In genomic region chr5:126422994-126423788, GRCh38 we compare ENCODE assay signal across 8 cellular contexts. TPM values are rescaled to one million over a fixed set of nuclear protein-coding genes. Genes with fewer than 3 reads are reported as not detected.
DNase-seq lines count a peak whose midpoint lies in the region; ATAC-seq and TF ChIP-seq lines count a peak whose summit lies in the region.

A gene with protein sequence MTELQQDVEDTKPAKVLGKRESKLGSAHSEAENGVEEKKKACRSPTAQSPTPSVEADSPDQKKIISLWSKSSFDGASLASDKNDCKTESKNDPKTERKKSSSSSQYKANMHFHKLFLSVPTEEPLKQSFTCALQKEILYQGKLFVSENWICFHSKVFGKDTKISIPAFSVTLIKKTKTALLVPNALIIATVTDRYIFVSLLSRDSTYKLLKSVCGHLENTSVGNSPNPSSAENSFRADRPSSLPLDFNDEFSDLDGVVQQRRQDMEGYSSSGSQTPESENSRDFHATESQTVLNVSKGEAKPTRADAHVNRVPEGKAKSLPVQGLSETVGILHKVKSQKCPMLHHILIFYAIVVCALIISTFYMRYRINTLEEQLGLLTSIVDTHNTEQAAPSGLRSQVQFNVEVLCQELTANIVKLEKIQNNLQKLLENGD (plus strand): TSS chr5:126423409. CDS start chr5:126423607, 198 bp downstream.

- no peaks in the 10 kb centered on the region for H3K79me1 ChIP-seq in neuronal stem cell (ENCODE audit: low read depth, low read length)

- H3K27ac ChIP-seq in CD8-positive, alpha-beta memory T cell (ENCODE audit: low read depth, low read length), result peak within 1 kb of the TSS; percentile 81
- H3K27ac ChIP-seq in RWPE1 (peak within 1 kb of the TSS; percentile 81), gastroesophageal sphincter (peak within 1 kb of the TSS; percentile 61 to 95 (median 94)), neuronal stem cell (replicated peaks; ENCODE audit: low read length) (peak within 1 kb of the TSS; percentile 47), subcutaneous abdominal adipose tissue (ENCODE audit: low read depth, low read length) (peak within 1 kb of the TSS; percentile 90)

- no peak within 1 kb of the TSS for H2BK5ac ChIP-seq in neuronal stem cell (ENCODE audit: low read length)

- intact Hi-C loops in activated naive CD4-positive, alpha-beta T cell treated with anti-CD3 and anti-CD28 coated beads for 36 hours (cut with micrococcal nuclease), result loop anchor here (1.0 to 10.0 kb wide), 8 partner anchors 23 to 1092 kb away; partner anchors contain the start of genes PHAX and PRRC1

- TF ChIP-seq CTCF in RWPE1 (conservative IDR thresholded peaks at IDR 0.05; ENCODE audit: low read depth) (no peak), gastroesophageal sphincter (IDR thresholded peaks at IDR 0.05) (peak in 1 of 4 experiments; percentile 1)

- H3K27me3 Mint-ChIP-seq in CD8-positive, alpha-beta memory T cell, result no peaks in the 10 kb centered on the region
- no peaks in the 10 kb centered on the region for H3K27me3 Mint-ChIP-seq in activated naive CD4-positive, alpha-beta T cell treated with anti-CD3 and anti-CD28 coated beads for 36 hours (ENCODE audit: low read depth)

- H3K9me3 ChIP-seq in CD8-positive, alpha-beta memory T cell (ENCODE audit: low read length), result no peaks in the 10 kb centered on the region
- H3K9me3 ChIP-seq in gastroesophageal sphincter (no peaks in the 10 kb centered on the region), neuronal stem cell (replicated peaks in 1 of 2; ENCODE audit: control insufficient read depth in 2 of 2, insufficient read depth in 1 of 2, low read depth in 1 of 2, low read length in 2 of 2) (no peaks in the 10 kb centered on the region), subcutaneous abdominal adipose tissue (ENCODE audit: control insufficient read depth in 5 of 5, low read length in 5 of 5) (no peaks in the 10 kb centered on the region)

- H4K8ac ChIP-seq in neuronal stem cell (ENCODE audit: low read depth, low read length), result no peak within 1 kb of the TSS

- H3K4ac ChIP-seq in neuronal stem cell (ENCODE audit: low read length), result no peak within 1 kb of the TSS

- peak within 1 kb of the TSS; percentile 63 for H3K4me2 ChIP-seq in neuronal stem cell (ENCODE audit: insufficient read depth, low read length, poor library complexity, severe bottlenecking)

- peak; percentile 90 for ATAC-seq in GM19468 (IDR thresholded peaks at IDR 0.05; ENCODE audit: extremely low read depth, unreplicated experiment)
- ATAC-seq in gastroesophageal sphincter, result peak; percentile 98

- POLR2A ChIA-PET in CD8-positive, alpha-beta memory T cell (lab: Charles Lee), result interaction anchor here (1.1 to 1.9 kb wide), 3 partner anchors 26 to 354 kb away, joined by 3 to 14 read pairs (median 4); partner anchors contain the start of gene LMNB1
- POLR2A ChIA-PET in RWPE1 (lab: Yijun Ruan, JAX; ENCODE audit: low non-redundant PET), result interaction anchor here (0.5 to 0.7 kb wide), 8 partner anchors 9 to 840 kb away, joined by 3 to 11 read pairs (median 4); no protein-coding TSS in a partner anchor

- H3K23ac ChIP-seq in neuronal stem cell (ENCODE audit: low read depth, low read length, poor library complexity), result peak within 1 kb of the TSS; percentile 62

- H3K36me3 ChIP-seq in CD8-positive, alpha-beta memory T cell (ENCODE audit: insufficient read depth, low read length), result no peaks in the 10 kb centered on the region
- H3K36me3 ChIP-seq in gastroesophageal sphincter (peaks cover 0 to 5% of the 10 kb centered on the region in 2 donors), neuronal stem cell (replicated peaks in 1 of 2; ENCODE audit: control insufficient read depth in 2 of 2, insufficient read depth in 2 of 2, low read length in 2 of 2) (no peaks in the 10 kb centered on the region), subcutaneous abdominal adipose tissue (ENCODE audit: control insufficient read depth in 5 of 5, insufficient read depth in 5 of 5, low read length in 5 of 5) (no peaks in the 10 kb centered on the region)

- peaks cover 30 to 41% (median 32%) of the 10 kb centered on the region in 3 donors for H3K4me1 Mint-ChIP-seq in CD8-positive, alpha-beta memory T cell
- peaks cover 29% of the 10 kb centered on the region for H3K4me1 Mint-ChIP-seq in activated naive CD4-positive, alpha-beta T cell treated with anti-CD3 and anti-CD28 coated beads for 36 hours (ENCODE audit: low read depth)

- no peaks in the 10 kb centered on the region for H3K27me3 ChIP-seq in CD8-positive, alpha-beta memory T cell (ENCODE audit: insufficient read depth, low read length, poor library complexity, severe bottlenecking)
- H3K27me3 ChIP-seq in gastroesophageal sphincter (no peaks in the 10 kb centered on the region), neuronal stem cell (ENCODE audit: control insufficient read depth in 3 of 3, insufficient read depth in 3 of 3, low read depth in 1 of 3, low read length in 3 of 3) (no peaks in the 10 kb centered on the region), subcutaneous abdominal adipose tissue (ENCODE audit: control insufficient read depth in 5 of 5, insufficient read depth in 4 of 5, low read length in 5 of 5) (no peaks in the 10 kb centered on the region)

- H2BK15ac ChIP-seq in neuronal stem cell (ENCODE audit: low read length), result no peak within 1 kb of the TSS

- DNase-seq in CD8-positive, alpha-beta memory T cell, result peak; percentile 55 to 78 (median 74)
- DNase-seq in HS-5 (ENCODE audit: low read depth) (peak; percentile 53), RWPE1 (ENCODE audit: low spot score) (peak; percentile 90), neuronal stem cell (ENCODE audit: low spot score) (peak; percentile 68)
- peak; percentile 87 for DNase-seq in activated naive CD4-positive, alpha-beta T cell treated with anti-CD3 and anti-CD28 coated beads for 36 hours

- CTCF ChIA-PET in CD8-positive, alpha-beta memory T cell (lab: Charles Lee), result interaction anchor here (1.1 to 1.4 kb wide), 4 partner anchors 25 to 72 kb away, joined by 3 to 5 read pairs (median 4); no protein-coding TSS in a partner anchor
- CTCF ChIA-PET in RWPE1 (lab: Yijun Ruan, JAX), result interaction anchor here (0.7 to 1.5 kb wide), 3 partner anchors 35 to 1080 kb away, joined by 3 read pairs; no protein-coding TSS in a partner anchor
- CTCF ChIA-PET in activated naive CD4-positive, alpha-beta T cell treated with anti-CD3 and anti-CD28 coated beads for 36 hours (lab: Charles Lee), result interaction anchor here (0.6 to 2.5 kb wide), 9 partner anchors 10 to 244 kb away, joined by 3 to 17 read pairs (median 4); no protein-coding TSS in a partner anchor

- H2BK12ac ChIP-seq in neuronal stem cell (ENCODE audit: low read length), result no peak within 1 kb of the TSS

- peak within 1 kb of the TSS; percentile 85 for H3K4me3 ChIP-seq in CD8-positive, alpha-beta memory T cell (ENCODE audit: low read length)
- H3K4me3 ChIP-seq in gastroesophageal sphincter (peak within 1 kb of the TSS; percentile 45 to 68), neuronal stem cell (ENCODE audit: low read length in 2 of 2) (peak within 1 kb of the TSS; percentile 46 to 96), subcutaneous abdominal adipose tissue (ENCODE audit: low read depth in 1 of 5, low read length in 5 of 5) (peak within 1 kb of the TSS; percentile 85 to 97 (median 89))

- peak within 1 kb of the TSS; percentile 92 for H3K18ac ChIP-seq in neuronal stem cell (ENCODE audit: low read length)

- H2AK5ac ChIP-seq in neuronal stem cell (ENCODE audit: low read depth, low read length), result no peak within 1 kb of the TSS

- no peak for TF ChIP-seq EP300 in gastroesophageal sphincter (IDR thresholded peaks at IDR 0.05)

- H4K91ac ChIP-seq in neuronal stem cell (ENCODE audit: low read depth, low read length, poor library complexity), result no peak within 1 kb of the TSS

- H2AFZ ChIP-seq in neuronal stem cell (ENCODE audit: low read length), result peak within 1 kb of the TSS; percentile 78

- peak within 1 kb of the TSS; percentile 85 for H3K9ac ChIP-seq in neuronal stem cell (ENCODE audit: low read depth, low read length, poor library complexity)
- peak within 1 kb of the TSS; percentile 78 to 88 (median 86) for H3K9ac ChIP-seq in subcutaneous abdominal adipose tissue (ENCODE audit: low read length in 5 of 5)

- H3K4me1 ChIP-seq in CD8-positive, alpha-beta memory T cell (ENCODE audit: insufficient read depth, low read length), result peaks cover 14% of the 10 kb centered on the region
- H3K4me1 ChIP-seq in gastroesophageal sphincter (peaks cover 0 to 46% (median 0%) of the 10 kb centered on the region in 3 donors), neuronal stem cell (ENCODE audit: control insufficient read depth in 2 of 2, insufficient read depth in 1 of 2, low read depth in 1 of 2, low read length in 2 of 2) (peaks cover 0 to 5% of the 10 kb centered on the region in 2 donors), subcutaneous abdominal adipose tissue (ENCODE audit: control insufficient read depth in 5 of 5, insufficient read depth in 5 of 5, low read length in 5 of 5) (peaks cover 0 to 20% (median 15%) of the 10 kb centered on the region in 5 donors)

- H3K36me3 Mint-ChIP-seq in CD8-positive, alpha-beta memory T cell, result peaks cover 0 to 9% (median 3%) of the 10 kb centered on the region in 3 donors
- H3K36me3 Mint-ChIP-seq in activated naive CD4-positive, alpha-beta T cell treated with anti-CD3 and anti-CD28 coated beads for 36 hours (ENCODE audit: low read depth), result peaks cover 5% of the 10 kb centered on the region

- H3K4me3 Mint-ChIP-seq in CD8-positive, alpha-beta memory T cell, result peak within 1 kb of the TSS; percentile 90 to 99 (median 92)
- H3K4me3 Mint-ChIP-seq in activated naive CD4-positive, alpha-beta T cell treated with anti-CD3 and anti-CD28 coated beads for 36 hours, result peak within 1 kb of the TSS; percentile 81

- no peak within 1 kb of the TSS for H3K14ac ChIP-seq in neuronal stem cell (ENCODE audit: low read length)

- H3K9me3 Mint-ChIP-seq in CD8-positive, alpha-beta memory T cell, result peaks cover 0 to 2% (median 0%) of the 10 kb centered on the region in 5 donors
- H3K9me3 Mint-ChIP-seq in activated naive CD4-positive, alpha-beta T cell treated with anti-CD3 and anti-CD28 coated beads for 36 hours, result no peaks in the 10 kb centered on the region

- WGBS in gastroesophageal sphincter (ENCODE audit: low coverage in 1 of 2), 2 donors, result 0% methylated on average over 12 to 14 of the region's 44 CpGs
- WGBS in neuronal stem cell (ENCODE audit: extremely low coverage in 2 of 2, insufficient read length in 2 of 2, insufficient replicate concordance in 1 of 2), 2 donors, result no CpG with 5 or more reads among the region's 44 CpGs

- peak within 1 kb of the TSS; percentile 92 to 98 (median 94) for H3K27ac Mint-ChIP-seq in CD8-positive, alpha-beta memory T cell
- H3K27ac Mint-ChIP-seq in activated naive CD4-positive, alpha-beta T cell treated with anti-CD3 and anti-CD28 coated beads for 36 hours, result peak within 1 kb of the TSS; percentile 88

- H2BK120ac ChIP-seq in neuronal stem cell (ENCODE audit: low read depth, low read length), result no peak within 1 kb of the TSS

- TF ChIP-seq POLR2A in gastroesophageal sphincter (IDR thresholded peaks at IDR 0.05), result peak; percentile 89 to 92

RNA-seq across cellular contexts. Expression of the gene that starts here (rescaled TPM):
- 10 to 100 TPM in 1 of 2 experiments, 1 to 10 TPM in 1; 8.4 to 10.4 TPM for total RNA-seq in CD8-positive, alpha-beta memory T cell
- 7.0 TPM for polyA plus RNA-seq in CD8-positive, alpha-beta memory T cell
- 10 to 100 TPM in 1 of 2 experiments, 1 to 10 TPM in 1; 8.7 to 10.8 TPM for total RNA-seq in activated naive CD4-positive, alpha-beta T cell treated with anti-CD3 and anti-CD28 coated beads for 36 hours
- 10 to 100 TPM; 47.7 to 66.0 (median 53.2) TPM for total RNA-seq in gastroesophageal sphincter
- 4.8 TPM for polyA plus RNA-seq in neuronal stem cell (2013, experiment 1 of 2)
- polyA plus RNA-seq in neuronal stem cell (2013, experiment 2 of 2), result 5.9 TPM

Comparison
In these comparisons a context has a peak if more than half of its experiments do, and no peak if none do; other contexts are left out.
1. Peak in every context shown above with its lines: DNase-seq, ATAC-seq, H3K4me3 ChIP-seq and H3K27ac ChIP-seq.
2. RNA of the gene that starts here (total RNA-seq): 47.7 to 66.0 TPM in gastroesophageal sphincter; 8.7 to 10.8 TPM in activated naive CD4-positive, alpha-beta T cell treated with anti-CD3 and anti-CD28 coated beads for 36 hours and 8.4 to 10.4 TPM in CD8-positive, alpha-beta memory T cell; every median in the first group is over 4 times any median in the second.